8 cellular contexts compared by ENCODE assay signal in genomic region chr6:134379086-134379485, GRCh38.
DNase-seq lines count a peak whose midpoint lies in the region; ATAC-seq and TF ChIP-seq lines count a peak whose summit lies in the region.

No MANE protein-coding gene starts in this region.

- peak overlapping the region in 1 of 2 experiments; percentile 8; a peak in 1 of 4 replicates for H3K4me3 ChIP-seq in HCT116 (replicated peaks in 1 of 2; ENCODE audit: low read depth in 1 of 2, low read length in 2 of 2)
- H3K4me3 ChIP-seq in osteoblast (ENCODE audit: insufficient read depth, low read length), result no peak overlapping the region

- no peaks in the 10 kb centered on the region for H3K27me3 Mint-ChIP-seq in central memory CD8-positive, alpha-beta T cell

- H3K79me2 ChIP-seq in HCT116 (ENCODE audit: insufficient read depth, low read length) (no peaks in the 10 kb centered on the region), osteoblast (ENCODE audit: insufficient read depth, low read length) (no peaks in the 10 kb centered on the region)

- H3K9me2 ChIP-seq in HCT116 (ENCODE audit: insufficient read depth), result no peaks in the 10 kb centered on the region

- H3K27me3 ChIP-seq in HCT116 (ENCODE audit: insufficient read depth, low read length) (no peaks in the 10 kb centered on the region), osteoblast (ENCODE audit: insufficient read depth, low read length) (no peaks in the 10 kb centered on the region)

- POLR2A ChIA-PET in HCT116 (lab: Charles Lee), result no interaction called here

- no peak overlapping the region for H3K4me3 Mint-ChIP-seq in central memory CD8-positive, alpha-beta T cell

- H3K9me3 Mint-ChIP-seq in central memory CD8-positive, alpha-beta T cell, result no peaks in the 10 kb centered on the region

- H3K4me2 ChIP-seq in HCT116 (ENCODE audit: low read length) (peak overlapping the region; percentile 52), osteoblast (ENCODE audit: insufficient read depth, low read length) (no peak overlapping the region)

- no peak overlapping the region for H3K9ac ChIP-seq in HCT116 (ENCODE audit: low read length)

- peaks cover 10 to 13% of the 10 kb centered on the region in 2 experiments; a peak in 3 of 4 replicates for H3K4me1 ChIP-seq in HCT116 (ENCODE audit: control insufficient read depth in 1 of 2, insufficient read depth in 2 of 2, low read length in 2 of 2)
- H3K4me1 ChIP-seq in osteoblast (ENCODE audit: insufficient read depth, low read length), result peaks cover 16% of the 10 kb centered on the region

- RAD21 ChIA-PET in HCT116 (lab: Charles Lee; ENCODE audit: low non-redundant PET in 1 of 2, low total read pairs in 2 of 2, uncharacterized antibody in 2 of 2, unreplicated experiment in 2 of 2), result no interaction called here

- intact Hi-C loops in HCT116 (cut with micrococcal nuclease), result no loop called here

- H3K36me3 ChIP-seq in HCT116 (ENCODE audit: control insufficient read depth in 1 of 2, insufficient read depth in 2 of 2, low read length in 2 of 2) (no peaks in the 10 kb centered on the region), osteoblast (ENCODE audit: insufficient read depth, low read length) (no peaks in the 10 kb centered on the region)

- peak overlapping the region; percentile 81 for H3K27ac Mint-ChIP-seq in central memory CD8-positive, alpha-beta T cell (ENCODE audit: low read depth)

- H2AFZ ChIP-seq in HCT116 (ENCODE audit: low read depth, low read length, poor library complexity, severe bottlenecking) (peak overlapping the region; percentile 94), osteoblast (ENCODE audit: low read length) (no peak overlapping the region)

- peaks cover 9% of the 10 kb centered on the region for H3K4me1 Mint-ChIP-seq in central memory CD8-positive, alpha-beta T cell

- peak; percentile 73 for DNase-seq in HCT116 (ENCODE audit: low read depth, low spot score)
- peak; percentile 79 for DNase-seq in NCI-H510A (lab: John Stamatoyannopoulos, UW)
- DNase-seq in central memory CD8-positive, alpha-beta T cell (ENCODE audit: low spot score in 2 of 2), result no peak
- DNase-seq in stimulated activated CD4-positive, alpha-beta T cell treated with anti-CD3 and anti-CD28 coated beads, Interleukin-4, amount 100 ng/mL, for 24 hours, result peak; percentile 50
- no peak for DNase-seq in osteoblast (ENCODE audit: insufficient read length, low spot score, missing footprints)
- no peak for DNase-seq in NCI-H2107 (lab: John Stamatoyannopoulos, UW)
- no peak for DNase-seq in NK-92 treated with Interleukin-12 subunit alpha and Interleukin-12 subunit beta, amount 100 ng/mL, for 24 hours (lab: John Stamatoyannopoulos, UW)

- no peak for TF ChIP-seq CTCF in HCT116 (IDR thresholded peaks at IDR 0.05 in 2 of 3, conservative IDR thresholded peaks at IDR 0.05 in 1 of 3; ENCODE audit: borderline replicate concordance in 1 of 3, insufficient read depth in 1 of 3, low read depth in 2 of 3, low read length in 2 of 3)
- TF ChIP-seq CTCF in osteoblast (IDR thresholded peaks at IDR 0.05; ENCODE audit: extremely low read depth, low read depth, low read length), result no peak

- BruUV-seq in HCT116 (replicated peaks; lab: Mats Ljungman, UMichigan), result no TSS peak

- TF ChIP-seq POLR2A in HCT116 (IDR thresholded peaks at IDR 0.05; ENCODE audit: borderline replicate concordance, extremely low read depth, insufficient read depth, insufficient read length), result no peak

- CTCF ChIA-PET in HCT116 (lab: Charles Lee), result no interaction called here

- H3K36me3 Mint-ChIP-seq in central memory CD8-positive, alpha-beta T cell (ENCODE audit: insufficient read depth), result peaks cover 1% of the 10 kb centered on the region

- TF ChIP-seq RAD21 in HCT116 (IDR thresholded peaks at IDR 0.05; ENCODE audit: low read depth), result no peak

- ATAC-seq in GM18870 (IDR thresholded peaks at IDR 0.05; ENCODE audit: unreplicated experiment) (peak; percentile 91), HCT116 (peak; percentile 95)
- ATAC-seq in central memory CD8-positive, alpha-beta T cell (replicated peaks; ENCODE audit: extremely low read depth, poor library complexity, severe bottlenecking), result peak; percentile 32

- H4K20me1 ChIP-seq in HCT116 (ENCODE audit: insufficient read depth) (no peaks in the 10 kb centered on the region), osteoblast (ENCODE audit: insufficient read depth, low read length) (no peaks in the 10 kb centered on the region)

- no peaks in the 10 kb centered on the region for H3K9me3 ChIP-seq in HCT116 (ENCODE audit: control insufficient read depth in 1 of 2, insufficient read depth in 1 of 2, low read depth in 1 of 2, low read length in 2 of 2)
- no peaks in the 10 kb centered on the region for H3K9me3 ChIP-seq in osteoblast (ENCODE audit: low read depth, low read length)

- H3K27ac ChIP-seq in HCT116 (ENCODE audit: low read depth, low read length), result no peak overlapping the region
- no peak overlapping the region for H3K27ac ChIP-seq in osteoblast (ENCODE audit: low read depth, low read length)

TF ChIP-seq in HCT116, 20 proteins besides CTCF, POLR2A, EP300 and RAD21:
- peak; percentile 86 for TF ChIP-seq SP1 (IDR thresholded peaks at IDR 0.05; ENCODE audit: low read depth)
- 0 out of 2 replicates have a peak, but pooled peaks have one; percentile 47 for TF ChIP-seq POLR2AphosphoS5 (IDR thresholded peaks at IDR 0.05; ENCODE audit: low read depth, low read length)
- no peak for TF ChIP-seq ELF1 (IDR thresholded peaks at IDR 0.05; ENCODE audit: borderline replicate concordance, low read depth)
- TF ChIP-seq EZH2 (IDR thresholded peaks at IDR 0.05), result no peak
- TF ChIP-seq EGR1 (IDR thresholded peaks at IDR 0.05; ENCODE audit: low read depth), result no peak
- TF ChIP-seq MAX (IDR thresholded peaks at IDR 0.05), result no peak
- 0 out of 2 replicates have a peak, but pooled peaks have one; percentile 22 for TF ChIP-seq CEBPB (IDR thresholded peaks at IDR 0.05; ENCODE audit: low read depth)
- 0 out of 2 replicates have a peak, but pooled peaks have one; percentile 11 for TF ChIP-seq ZFX (IDR thresholded peaks at IDR 0.05)

Comparison
In these comparisons a context has a peak if more than half of its experiments do, and no peak if none do; other contexts are left out.
1. ATAC-seq: peak in every context shown above with its lines; median percentile 95 in HCT116; 91 in GM18870; 32 in central memory CD8-positive, alpha-beta T cell.
2. DNase-seq: peak in HCT116 (single experiment), NCI-H510A (single experiment) and stimulated activated CD4-positive, alpha-beta T cell treated with anti-CD3 and anti-CD28 coated beads, Interleukin-4, amount 100 ng/mL, for 24 hours (single experiment); none in central memory CD8-positive, alpha-beta T cell (0 of 2), osteoblast (single experiment), NCI-H2107 (single experiment) and NK-92 treated with Interleukin-12 subunit alpha and Interleukin-12 subunit beta, amount 100 ng/mL, for 24 hours (single experiment).